ENCODE assay signal across 17 cellular contexts in the genomic region with DNA sequence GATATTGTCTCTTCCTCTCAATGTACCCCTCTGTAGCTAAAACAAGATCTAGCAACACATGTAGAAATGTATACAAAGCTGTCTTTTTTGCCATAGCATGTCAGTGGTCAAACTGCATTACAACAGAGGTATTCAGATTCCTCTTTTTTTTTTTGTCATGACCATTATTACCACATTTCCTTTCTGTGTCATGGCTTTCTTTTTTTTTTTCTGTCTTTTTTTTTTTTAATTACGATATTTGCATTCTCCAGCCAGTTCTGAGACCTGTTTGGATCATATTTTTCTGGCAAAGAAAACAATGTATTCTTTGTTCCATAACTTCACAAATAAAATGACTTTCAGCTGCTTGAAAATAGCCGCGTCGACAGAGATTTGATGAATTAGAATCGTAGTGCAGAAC. TPM values are rescaled to one million over a fixed set of nuclear protein-coding genes. Genes with fewer than 3 reads are reported as not detected.
A peak's percentile ranks its signal among the peaks of the same experiment; 100 is the strongest.
DNase-seq lines count a peak whose midpoint lies in the region; ATAC-seq and TF ChIP-seq lines count a peak whose summit lies in the region.
"Had no signal": no experiment of that assay in that cellular context is flagged by ENCODE, and none has a peak within 500 bp of the region (broad histone marks: within the 10 kb centered on the region; RNA-seq: fewer than 3 reads in every experiment).

No MANE protein-coding gene starts in this region.

- H3K9me3 Mint-ChIP-seq in activated naive CD4-positive, alpha-beta T cell treated with anti-CD3 and anti-CD28 coated beads, Interleukin-2, amount 50 U/mL, for 72 hours: no peaks in the 10 kb centered on the region
- H3K9me3 Mint-ChIP-seq: naive B cell; T-helper 1 cell treated with Interleukin-12 subunit alpha and Interleukin-12 subunit beta and Interleukin-4 antibody, amounts not matched to agents 30 μg/mL and 1 μg/mL, for 36 hours had no signal

- TF ChIP-seq CTCF in epithelial cell of esophagus (IDR thresholded peaks at IDR 0.05; ENCODE audit: insufficient read depth, low read depth, low read length, missing control alignments): no peak

- H3K27ac Mint-ChIP-seq in activated naive CD4-positive, alpha-beta T cell treated with anti-CD3 and anti-CD28 coated beads, Interleukin-2, amount 50 U/mL, for 72 hours: no peak overlapping the region
- H3K27ac Mint-ChIP-seq: B cell; naive B cell; T-helper 1 cell treated with Interleukin-12 subunit alpha and Interleukin-12 subunit beta and Interleukin-4 antibody, amounts not matched to agents 30 μg/mL and 1 μg/mL, for 36 hours had no signal

- DNase-seq in GM03348 (ENCODE audit: low spot score) (peak; percentile 23), NOMO-1 treated with dmso at 0.1 percent for 144 hours (lab: John Stamatoyannopoulos, UW; ENCODE audit: unreplicated experiment) (peak; percentile 36), epithelial cell of esophagus (ENCODE audit: low read depth) (peak; percentile 45), putamen (ENCODE audit: low spot score) (peak; percentile 3), T-helper 1 cell (no peak), kidney glomerular epithelial cell (lab: John Stamatoyannopoulos, UW) (no peak)
- DNase-seq in activated naive CD4-positive, alpha-beta T cell treated with anti-CD3 and anti-CD28 coated beads, Interleukin-2, amount 50 U/mL, for 72 hours (ENCODE audit: low spot score in 2 of 2): no peak
- DNase-seq: activated effector memory CD4-positive, alpha-beta T cell treated with anti-CD3 and anti-CD28 coated beads, Interleukin-2, amount 50 U/mL, for 16 hours; aorta; DMS53; naive B cell; NCI-H1694; NCI-H510A treated with DMSO at 0.1 percent for 48 hours had no signal

- no peaks in the 10 kb centered on the region for H3K36me3 Mint-ChIP-seq in activated naive CD4-positive, alpha-beta T cell treated with anti-CD3 and anti-CD28 coated beads, Interleukin-2, amount 50 U/mL, for 72 hours
- H3K36me3 Mint-ChIP-seq: naive B cell had no signal

- no peak overlapping the region for H3K4me3 ChIP-seq in epithelial cell of esophagus (ENCODE audit: low read length)

- ATAC-seq in HG02840 (IDR thresholded peaks at IDR 0.05; ENCODE audit: low FRiP score, unreplicated experiment): no peak
- ATAC-seq in activated naive CD4-positive, alpha-beta T cell treated with anti-CD3 and anti-CD28 coated beads, Interleukin-2, amount 50 U/mL, for 72 hours: no peak
- ATAC-seq: esophagus mucosa had no signal

RNA-seq across cellular contexts. Expression of gene CAPNS2, which starts 27.4 kb away (rescaled TPM):
- total RNA-seq in activated naive CD4-positive, alpha-beta T cell treated with anti-CD3 and anti-CD28 coated beads, Interleukin-2, amount 50 U/mL, for 72 hours: not detected
- total RNA-seq: B cell had no signal

RNA-seq across cellular contexts. Expression of gene LPCAT2, which starts 30.2 kb away (rescaled TPM):
- 1 to 10 TPM in 1 of 2 donors, under 1 TPM in 1; 0.30 to 3.0 TPM for total RNA-seq in activated naive CD4-positive, alpha-beta T cell treated with anti-CD3 and anti-CD28 coated beads, Interleukin-2, amount 50 U/mL, for 72 hours

Comparison
In these comparisons a context has a peak if more than half of its experiments do, and no peak if none do; other contexts are left out.
1. DNase-seq: peak in GM03348 (single experiment), NOMO-1 treated with dmso at 0.1 percent for 144 hours (single experiment), epithelial cell of esophagus (single experiment) and putamen (single experiment); none in T-helper 1 cell (0 of 5), kidney glomerular epithelial cell (single experiment) and activated naive CD4-positive, alpha-beta T cell treated with anti-CD3 and anti-CD28 coated beads, Interleukin-2, amount 50 U/mL, for 72 hours (0 of 2).